Comparison of ENCODE assay signal across 8 cellular contexts in genomic region chr2:9205963-9206948, GRCh38.
A peak's percentile ranks its signal among the peaks of the same experiment; 100 is the strongest.
DNase-seq lines count a peak whose midpoint lies in the region; ATAC-seq lines count a peak whose summit lies in the region.

Gene ASAP2 (plus strand): TSS chr2:9206812. CDS start chr2:9207105, 293 bp downstream.

- H3K36me3 ChIP-seq in muscle layer of colon (ENCODE audit: insufficient read depth, low read length): no peaks in the 10 kb centered on the region

- peak within 1 kb of the TSS; percentile 39 for H3K9ac ChIP-seq in muscle layer of colon (ENCODE audit: low read length)

- peaks cover 22% of the 10 kb centered on the region for H3K4me1 ChIP-seq in muscle layer of colon (ENCODE audit: insufficient read depth, low read length)

- peak within 1 kb of the TSS; percentile 86 to 91 for H3K4me3 ChIP-seq in muscle layer of colon (ENCODE audit: low read depth in 1 of 2, low read length in 2 of 2)

- H3K27ac ChIP-seq in muscle layer of colon (ENCODE audit: low read depth, low read length) (peak within 1 kb of the TSS; percentile 87), substantia nigra (ENCODE audit: low read depth, low read length, poor library complexity, severe bottlenecking) (peak within 1 kb of the TSS; percentile 68)

- H3K9me3 ChIP-seq in muscle layer of colon (ENCODE audit: low read length): no peaks in the 10 kb centered on the region

- H3K4me3 Mint-ChIP-seq in activated T-cell treated with anti-CD3 and anti-CD28 coated beads, Interleukin-2, amount 50 U/mL, for 24 hours: peak within 1 kb of the TSS; percentile 66

- no peak within 1 kb of the TSS for H3K27ac Mint-ChIP-seq in activated T-cell treated with anti-CD3 and anti-CD28 coated beads, Interleukin-2, amount 50 U/mL, for 24 hours

- DNase-seq in activated naive CD4-positive, alpha-beta T cell treated with Interleukin-2 at 50 U/mL for 16 hours: peak; percentile 34
- no peak for DNase-seq in activated naive CD4-positive, alpha-beta T cell (lab: John Stamatoyannopoulos, UW)
- DNase-seq in NCI-H446 (lab: John Stamatoyannopoulos, UW) (peak; percentile 24 to 79), fibroblast of gingiva (ENCODE audit: low read depth) (peak; percentile 72), substantia nigra (lab: John Stamatoyannopoulos, UW) (peak in 42 of 49 donors; percentile 33 to 84 (median 58))
- peak; percentile 73 for DNase-seq in activated T-cell treated with anti-CD3 and anti-CD28 coated beads, Interleukin-2, amount 50 U/mL, for 24 hours

- H3K4me1 Mint-ChIP-seq in activated T-cell treated with anti-CD3 and anti-CD28 coated beads, Interleukin-2, amount 50 U/mL, for 24 hours (ENCODE audit: low read depth): peaks cover 8% of the 10 kb centered on the region

- H3K27me3 Mint-ChIP-seq in activated T-cell treated with anti-CD3 and anti-CD28 coated beads, Interleukin-2, amount 50 U/mL, for 24 hours: peaks cover 65% of the 10 kb centered on the region

- peak; percentile 58 for ATAC-seq in HG02970 (IDR thresholded peaks at IDR 0.05; ENCODE audit: low FRiP score, unreplicated experiment)

- H3K36me3 Mint-ChIP-seq in activated T-cell treated with anti-CD3 and anti-CD28 coated beads, Interleukin-2, amount 50 U/mL, for 24 hours (ENCODE audit: low read depth): no peaks in the 10 kb centered on the region

- H3K9me3 Mint-ChIP-seq in activated T-cell treated with anti-CD3 and anti-CD28 coated beads, Interleukin-2, amount 50 U/mL, for 24 hours: no peaks in the 10 kb centered on the region

- no peaks in the 10 kb centered on the region for H3K27me3 ChIP-seq in muscle layer of colon (ENCODE audit: control insufficient read depth in 1 of 2, insufficient read depth in 2 of 2, low read length in 2 of 2)

Comparison
In these comparisons a context has a peak if more than half of its experiments do, and no peak if none do; other contexts are left out.
1. DNase-seq: peak in activated naive CD4-positive, alpha-beta T cell treated with Interleukin-2 at 50 U/mL for 16 hours (single experiment), NCI-H446 (2 of 2), activated T-cell treated with anti-CD3 and anti-CD28 coated beads, Interleukin-2, amount 50 U/mL, for 24 hours (single experiment), fibroblast of gingiva (single experiment) and substantia nigra (42 of 49); none in activated naive CD4-positive, alpha-beta T cell (0 of 4).